In genomic region chr11:2483426-2483825, GRCh38 we compare ENCODE assay signal across 27 cellular contexts. TPM values are rescaled to one million over a fixed set of nuclear protein-coding genes. Genes with fewer than 3 reads are reported as not detected.
DNase-seq lines count a peak whose midpoint lies in the region; ATAC-seq, FAIRE-seq and TF ChIP-seq lines count a peak whose summit lies in the region.
"Had no signal": no experiment of that assay in that cellular context is flagged by ENCODE, and none has a peak within 500 bp of the region (broad histone marks: within the 10 kb centered on the region; RNA-seq: fewer than 3 reads in every experiment).

No MANE protein-coding gene starts in this region.

- TF ChIP-seq EP300 in SK-N-SH (IDR thresholded peaks at IDR 0.05; ENCODE audit: borderline replicate concordance in 1 of 2, low read depth in 1 of 2, low read length in 1 of 2) = peak in 1 of 2 experiments; percentile 27; a peak in 1 of 4 replicates

- WGBS in SK-N-SH (ENCODE audit: low lambda C conversion rate) = 8% methylated on average over 14 of the region's 14 CpGs
- WGBS in small intestine, 3 donors = 11 to 45% (median 24%) methylated on average over 14 of the region's 14 CpGs

- POLR2A ChIA-PET in SK-N-SH (lab: Yijun Ruan, JAX) = no interaction called here

- TF ChIP-seq CTCF in SK-N-SH (IDR thresholded peaks at IDR 0.05) (no peak), parathyroid adenoma (IDR thresholded peaks at IDR 0.05) (no peak)

- H3K79me2 ChIP-seq in SK-N-SH (ENCODE audit: insufficient read depth) (no peaks in the 10 kb centered on the region), parathyroid adenoma (no peaks in the 10 kb centered on the region)

- H3F3A ChIP-seq in SK-N-SH (replicated peaks; ENCODE audit: insufficient read depth) = no peaks in the 10 kb centered on the region

- FAIRE-seq in small intestine (lab: Jason Lieb, UNC) = no peak
- FAIRE-seq: A204.1, GM12878, TTC549, urothelium cell line had no signal

- H3K27ac ChIP-seq in SK-N-SH (ENCODE audit: low read depth in 2 of 2, low read length in 1 of 2) = no peak overlapping the region
- H3K27ac ChIP-seq in parathyroid adenoma = peak overlapping the region; percentile 82
- H3K27ac ChIP-seq in small intestine (ENCODE audit: low read depth in 1 of 2, low read length in 1 of 2) = peak overlapping the region in 1 of 2 donors; percentile 56
- H3K27ac ChIP-seq: cardiac muscle cell, HL-60, prostate gland had no signal

- H3K4me2 ChIP-seq in SK-N-SH (no peak overlapping the region), parathyroid adenoma (ENCODE audit: low read length) (peak overlapping the region; percentile 57)

- no peaks in the 10 kb centered on the region for H3K27me3 ChIP-seq in SK-N-SH (ENCODE audit: insufficient read depth)
- no peaks in the 10 kb centered on the region for H3K27me3 ChIP-seq in parathyroid adenoma (ENCODE audit: control insufficient read depth, insufficient read depth, low read length)
- H3K27me3 ChIP-seq in small intestine (ENCODE audit: control insufficient read depth in 2 of 2, insufficient read depth in 2 of 2, low read length in 2 of 2) = no peaks in the 10 kb centered on the region

- no peak for ATAC-seq in HG02571 (IDR thresholded peaks at IDR 0.05; ENCODE audit: unreplicated experiment)
- ATAC-seq: activated naive CD8-positive, alpha-beta T cell treated with anti-CD3 and anti-CD28 coated beads, Interleukin-2, amount 50 U/mL, for 24 hours; GM12878 had no signal

- H4K20me1 ChIP-seq in SK-N-SH (ENCODE audit: insufficient read depth) = no peaks in the 10 kb centered on the region

- DNase-seq in NCI-H1417 (lab: John Stamatoyannopoulos, UW) (peak in 2 of 3 experiments; percentile 45 to 81), NCI-H1417 treated with DMSO at 0.1 percent for 48 hours (lab: John Stamatoyannopoulos, UW) (no peak), NCI-H146 (lab: John Stamatoyannopoulos, UW) (peak; percentile 68), SK-N-SH (peak; percentile 63), small intestine (no peak), epidermal melanocyte (ENCODE audit: insufficient read length, low spot score) (no peak)
- DNase-seq: activated CD4-positive, alpha-beta T cell treated with anti-CD3 and anti-CD28 coated beads for 48 hours; activated naive CD8-positive, alpha-beta T cell treated with anti-CD3 and anti-CD28 coated beads, Interleukin-2, amount 50 U/mL, for 24 hours; C1 segment of cervical spinal cord; GF-D8; GOT3; hippocampal formation; IMR-90; MG63; NCI-H2171; RPMI8226; stimulated activated CD4-positive, alpha-beta T cell treated with anti-CD3 and anti-CD28 coated beads, Interleukin-4, amount 100 ng/mL, for 24 hours; SW 1271 had no signal

- no peak overlapping the region for H3K4me3 ChIP-seq in SK-N-SH (ENCODE audit: low read depth in 2 of 2, low read length in 1 of 2)
- H3K4me3 ChIP-seq in parathyroid adenoma (ENCODE audit: low read depth, low read length) = peak overlapping the region; percentile 34
- no peak overlapping the region for H3K4me3 ChIP-seq in small intestine (ENCODE audit: low read depth in 1 of 2, low read length in 2 of 2)
- H3K4me3 ChIP-seq: cardiac muscle cell, GM12878, MG63, prostate gland had no signal

- no peak for TF ChIP-seq RAD21 in SK-N-SH (IDR thresholded peaks at IDR 0.05; ENCODE audit: low read length)

- H2AFZ ChIP-seq in SK-N-SH (ENCODE audit: low read depth) (no peak overlapping the region), parathyroid adenoma (peak overlapping the region; percentile 9)

- H3K9ac ChIP-seq in SK-N-SH (no peak overlapping the region), parathyroid adenoma (no peak overlapping the region)

- CTCF ChIA-PET in SK-N-SH (lab: Yijun Ruan, JAX) = interaction anchor here (0.6 to 4.0 kb wide), 4 partner anchors 48 to 407 kb away, joined by 3 to 23 read pairs (median 4); no protein-coding TSS in a partner anchor

- H3K9me3 ChIP-seq in SK-N-SH = peaks cover 14% of the 10 kb centered on the region; the same call in 1 of the 2 replicates
- H3K9me3 ChIP-seq in parathyroid adenoma (ENCODE audit: control insufficient read depth, low read length) = no peaks in the 10 kb centered on the region
- no peaks in the 10 kb centered on the region for H3K9me3 ChIP-seq in small intestine (ENCODE audit: control insufficient read depth, low read depth)
- H3K9me3 ChIP-seq: prostate gland had no signal

- H3K4me1 ChIP-seq in SK-N-SH (ENCODE audit: control insufficient read depth in 1 of 2, insufficient read depth in 2 of 2, low read depth in 1 of 2, low read length in 1 of 2) (peaks cover 0 to 9% of the 10 kb centered on the region in 2 experiments; a peak in 1 of 4 replicates), parathyroid adenoma (peaks cover 3% of the 10 kb centered on the region), small intestine (ENCODE audit: control insufficient read depth in 2 of 2, insufficient read depth in 1 of 2, low read depth in 1 of 2, low read length in 1 of 2) (no peaks in the 10 kb centered on the region)
- H3K4me1 ChIP-seq: prostate gland had no signal

- H3K9me2 ChIP-seq in SK-N-SH = no peaks in the 10 kb centered on the region

- H3K36me3 ChIP-seq in SK-N-SH (replicated peaks in 1 of 2; ENCODE audit: control insufficient read depth in 1 of 2, insufficient read depth in 2 of 2, low read length in 1 of 2) = no peaks in the 10 kb centered on the region
- peaks cover 3% of the 10 kb centered on the region for H3K36me3 ChIP-seq in parathyroid adenoma (ENCODE audit: control insufficient read depth, insufficient read depth, low read length)
- H3K36me3 ChIP-seq in small intestine (ENCODE audit: control insufficient read depth in 2 of 2, insufficient read depth in 2 of 2, low read length in 2 of 2) = no peaks in the 10 kb centered on the region
- H3K36me3 ChIP-seq: cardiac muscle cell, MG63, prostate gland had no signal

TF ChIP-seq in SK-N-SH, 30 proteins besides CTCF, POLR2A, EP300 and RAD21:
- peak; percentile 81 for TF ChIP-seq GATA2 (CRISPR knock-in tag; IDR thresholded peaks at IDR 0.05)
- no peak; the same call in 1 of the 2 replicates for TF ChIP-seq MXI1 (IDR thresholded peaks at IDR 0.05; ENCODE audit: low read depth, low read length)
- peak; percentile 36 for TF ChIP-seq CHD2 (IDR thresholded peaks at IDR 0.05; ENCODE audit: low read length, partially characterized antibody)

RNA-seq across cellular contexts. Expression of gene KCNQ1, which starts 38.6 kb away (rescaled TPM):
- polyA plus RNA-seq in SK-N-SH (2012; rRNA removed) (0.05 and 0.15 TPM in 2 replicates), small intestine (10 to 100 TPM; 18.4 to 54.4 (median 21.5) TPM)
- 0.10 and 0.12 TPM in 2 replicates for polyA plus RNA-seq in SK-N-SH (2012; cell fraction: cytosol; rRNA removed)
- polyA plus RNA-seq in SK-N-SH (2012; cell fraction: nucleus; rRNA removed) = 0.06 and 0.40 TPM in 2 replicates

RNA-seq across cellular contexts. Expression of gene TRPM5, which starts 39.1 kb away (rescaled TPM):
- polyA plus RNA-seq in SK-N-SH (2012; rRNA removed) (not detected in 2 replicates), small intestine (1 to 10 TPM; 2.6 to 10.0 (median 3.1) TPM)
- polyA plus RNA-seq in SK-N-SH (2012; cell fraction: cytosol; rRNA removed) = not detected in 2 replicates
- polyA plus RNA-seq in SK-N-SH (2012; cell fraction: nucleus; rRNA removed) = 0.06 and 0.07 TPM in 2 replicates
- polyA plus RNA-seq: GM12878, IMR-90 had no signal

Comparison
In these comparisons a context has a peak if more than half of its experiments do, and no peak if none do; other contexts are left out.
1. DNase-seq: peak in NCI-H1417 (2 of 3), NCI-H146 (single experiment) and SK-N-SH (single experiment); none in NCI-H1417 treated with DMSO at 0.1 percent for 48 hours (single experiment), small intestine (single experiment) and epidermal melanocyte (single experiment).
2. RNA of gene KCNQ1, which starts 38.6 kb away (polyA plus RNA-seq): 18.4 to 54.4 TPM in small intestine; 0.05 to 0.40 TPM in SK-N-SH; every median in the first group is over 10 times any median in the second.